In genomic region chr16:4882261-4882632, GRCh38 we compare ENCODE assay signal across 13 cellular contexts.
DNase-seq lines count a peak whose midpoint lies in the region; ATAC-seq and TF ChIP-seq lines count a peak whose summit lies in the region.
"Had no signal": no experiment of that assay in that cellular context is flagged by ENCODE, and none has a peak within 500 bp of the region (broad histone marks: within the 10 kb centered on the region; RNA-seq: fewer than 3 reads in every experiment).

No MANE protein-coding gene starts in this region.

- no peaks in the 10 kb centered on the region for H3K9me3 Mint-ChIP-seq in effector memory CD8-positive, alpha-beta T cell

- no peaks in the 10 kb centered on the region for H3K9me3 ChIP-seq in neutrophil
- H3K9me3 ChIP-seq: tibial artery had no signal

- peaks cover 100% of the 10 kb centered on the region for H3K36me3 ChIP-seq in neutrophil

- H3K4me3 Mint-ChIP-seq in effector memory CD8-positive, alpha-beta T cell: no peak overlapping the region

- no peaks in the 10 kb centered on the region for H3K4me1 ChIP-seq in neutrophil (ENCODE audit: control insufficient read depth in 1 of 2, insufficient read depth in 1 of 2, low read depth in 1 of 2, low read length in 1 of 2)

- peak; percentile 4 for DNase-seq in NCI-H1694 (lab: John Stamatoyannopoulos, UW)
- DNase-seq in NCI-H1694 treated with DMSO at 0.1 percent for 48 hours (lab: John Stamatoyannopoulos, UW): no peak
- peak; percentile 10 for DNase-seq in NCI-H446 treated with DMSO at 0.1 percent for 48 hours (lab: John Stamatoyannopoulos, UW)
- no peak for DNase-seq in effector memory CD8-positive, alpha-beta T cell
- DNase-seq in NCI-H2029 (lab: John Stamatoyannopoulos, UW): no peak
- no peak for DNase-seq in NCI-H526 treated with DMSO at 0.1 percent for 48 hours (lab: John Stamatoyannopoulos, UW)
- DNase-seq: amniotic stem cell, NCI-H1417 treated with DMSO at 0.1 percent for 48 hours, tibial artery had no signal

- no peak overlapping the region for H3K4me3 ChIP-seq in neutrophil (ENCODE audit: low read depth in 1 of 2, low read length in 1 of 2)
- H3K4me3 ChIP-seq: skin epidermis, tibial artery had no signal

- no peak for TF ChIP-seq CTCF in neutrophil (IDR thresholded peaks at IDR 0.05)

- peak overlapping the region; percentile 5 to 74 for H3K27ac Mint-ChIP-seq in effector memory CD8-positive, alpha-beta T cell

- H3K27me3 ChIP-seq in neutrophil: no peaks in the 10 kb centered on the region
- H3K27me3 ChIP-seq: tibial artery had no signal

- peaks cover 42% of the 10 kb centered on the region for H3K36me3 Mint-ChIP-seq in effector memory CD8-positive, alpha-beta T cell (ENCODE audit: insufficient read depth)

- ATAC-seq in effector memory CD8-positive, alpha-beta T cell (replicated peaks): no peak
- no peak for ATAC-seq in HG02970 (IDR thresholded peaks at IDR 0.05; ENCODE audit: low FRiP score, unreplicated experiment)

- peaks cover 0 to 3% of the 10 kb centered on the region in 2 donors for H3K4me1 Mint-ChIP-seq in effector memory CD8-positive, alpha-beta T cell (ENCODE audit: low read depth in 2 of 2)

- H3K27me3 Mint-ChIP-seq in effector memory CD8-positive, alpha-beta T cell: no peaks in the 10 kb centered on the region

- H3K27ac ChIP-seq in neutrophil: peak overlapping the region; percentile 29
- H3K27ac ChIP-seq: 22Rv1, tibial artery had no signal

Comparison
In these comparisons a context has a peak if more than half of its experiments do, and no peak if none do; other contexts are left out.
1. DNase-seq: peak in NCI-H1694 (single experiment) and NCI-H446 treated with DMSO at 0.1 percent for 48 hours (single experiment); none in NCI-H1694 treated with DMSO at 0.1 percent for 48 hours (single experiment), effector memory CD8-positive, alpha-beta T cell (0 of 3), NCI-H2029 (single experiment) and NCI-H526 treated with DMSO at 0.1 percent for 48 hours (single experiment).